In the genomic region with DNA sequence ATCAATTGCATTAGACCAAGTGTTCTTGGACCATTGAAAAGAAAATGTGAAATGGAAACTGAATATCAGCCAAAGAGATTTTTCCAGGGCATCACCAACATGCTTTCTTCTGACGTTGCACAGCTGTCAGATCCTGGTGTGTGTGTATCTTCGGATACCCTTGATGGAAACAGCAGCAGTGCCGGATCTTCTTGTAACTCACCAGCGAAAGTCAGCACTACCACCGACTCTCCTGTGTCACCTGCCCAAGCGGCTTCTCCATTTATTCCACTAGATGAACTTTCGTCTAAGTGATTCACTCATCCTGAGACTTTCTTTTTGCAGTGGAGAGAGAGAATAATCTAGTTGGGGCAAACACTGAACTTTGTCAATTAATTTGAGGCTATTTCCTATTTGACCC, we compare ENCODE assay signal across 7 cellular contexts.
DNase-seq lines count a peak whose midpoint lies in the region; TF ChIP-seq lines count a peak whose summit lies in the region.

No MANE protein-coding gene starts in this region.

- peak overlapping the region; percentile 73 for H3K4me3 ChIP-seq in H7 (ENCODE audit: insufficient read depth, low read depth, low read length)
- H3K4me3 ChIP-seq in SJSA1 = peak overlapping the region; percentile 82
- H3K4me3 ChIP-seq in left ventricle myocardium inferior = peak overlapping the region; percentile 83

- no peak for TF ChIP-seq CTCF in left ventricle myocardium inferior (IDR thresholded peaks at IDR 0.05; ENCODE audit: borderline replicate concordance)

- H3K27me3 ChIP-seq in H7 (ENCODE audit: control insufficient read depth, insufficient read depth, low read length) (no peaks in the 10 kb centered on the region), SJSA1 (replicated peaks) (no peaks in the 10 kb centered on the region), left ventricle myocardium inferior (ENCODE audit: low read depth) (no peaks in the 10 kb centered on the region)

- intact Hi-C loops in left ventricle myocardium inferior (cut with micrococcal nuclease) = no loop called here

- H3K4me1 ChIP-seq in SJSA1 (replicated peaks) (peaks cover 6% of the 10 kb centered on the region; the same call in 1 of the 2 replicates), left ventricle myocardium inferior (peaks cover 94% of the 10 kb centered on the region)

- no peaks in the 10 kb centered on the region for H3K9me3 ChIP-seq in SJSA1 (replicated peaks)
- H3K9me3 ChIP-seq in left ventricle myocardium inferior (replicated peaks) = no peaks in the 10 kb centered on the region

- peak; percentile 11 for DNase-seq in H7
- DNase-seq in SJSA1 (ENCODE audit: low read depth in 1 of 2, low spot score in 2 of 2) = no peak
- DNase-seq in left ventricle myocardium inferior = no peak
- peak; percentile 3 for DNase-seq in stimulated activated CD4-positive, alpha-beta T cell treated with anti-CD3 and anti-CD28 coated beads, Interleukin-4, amount 100 ng/mL, for 1 hour
- DNase-seq in NCI-H524 treated with DMSO at 0.1 percent for 48 hours (lab: John Stamatoyannopoulos, UW) = no peak
- DNase-seq in activated gamma-delta T cell treated with Interleukin-2 at 50 U/mL for 16 hours = no peak
- no peak for DNase-seq in DMS79 (lab: John Stamatoyannopoulos, UW)

- H3K36me3 ChIP-seq in H7 (replicated peaks; ENCODE audit: control insufficient read depth, insufficient read depth, low read length) = no peaks in the 10 kb centered on the region
- no peaks in the 10 kb centered on the region for H3K36me3 ChIP-seq in SJSA1
- no peaks in the 10 kb centered on the region for H3K36me3 ChIP-seq in left ventricle myocardium inferior

- H3K27ac ChIP-seq in SJSA1 = no peak overlapping the region
- H3K27ac ChIP-seq in left ventricle myocardium inferior (replicated peaks) = peak overlapping the region; percentile 95

Comparison
In these comparisons a context has a peak if more than half of its experiments do, and no peak if none do; other contexts are left out.
1. DNase-seq: peak in H7 (single experiment) and stimulated activated CD4-positive, alpha-beta T cell treated with anti-CD3 and anti-CD28 coated beads, Interleukin-4, amount 100 ng/mL, for 1 hour (single experiment); none in SJSA1 (0 of 2), left ventricle myocardium inferior (single experiment), NCI-H524 treated with DMSO at 0.1 percent for 48 hours (single experiment), activated gamma-delta T cell treated with Interleukin-2 at 50 U/mL for 16 hours (single experiment) and DMS79 (single experiment).
2. Peak in every context shown above with its lines, with median percentiles within 50 percentile points of each other: H3K4me3 ChIP-seq.